17 cellular contexts compared by ENCODE assay signal in genomic region chr1:179166663-179167417, GRCh38.
DNase-seq lines count a peak whose midpoint lies in the region; ATAC-seq and TF ChIP-seq lines count a peak whose summit lies in the region.
"Had no signal": no experiment of that assay in that cellular context is flagged by ENCODE, and none has a peak within 500 bp of the region (broad histone marks: within the 10 kb centered on the region; RNA-seq: fewer than 3 reads in every experiment).

No MANE protein-coding gene starts in this region.

- peaks cover 2% of the 10 kb centered on the region for H3K36me3 Mint-ChIP-seq in stimulated activated memory B cell treated with anti-CD40 and anti-IgM and Interleukin-4, amounts not matched to agents 10 μg/mL and 1 μg/mL and 100 μg/mL, for 72 hours
- H3K36me3 Mint-ChIP-seq in Calu3 (ENCODE audit: insufficient read depth, unreplicated experiment) = no peaks in the 10 kb centered on the region

- H3K4me1 ChIP-seq in HEK293 (ENCODE audit: control insufficient read depth, insufficient read depth, low read length) (peaks cover 7% of the 10 kb centered on the region; the same call in 1 of the 2 replicates), endocrine pancreas (ENCODE audit: control insufficient read depth, insufficient read depth, low read length) (peaks cover 6% of the 10 kb centered on the region)
- H3K4me1 ChIP-seq: neural progenitor cell had no signal

- TF ChIP-seq CTCF in HEK293 (tag by site-specific recombination; IDR thresholded peaks at IDR 0.05) (no peak), Calu3 (IDR thresholded peaks at IDR 0.05; ENCODE audit: unreplicated experiment) (no peak)

- peaks cover 29% of the 10 kb centered on the region for H3K4me1 Mint-ChIP-seq in stimulated activated memory B cell treated with anti-CD40 and anti-IgM and Interleukin-4, amounts not matched to agents 10 μg/mL and 1 μg/mL and 100 μg/mL, for 72 hours
- H3K4me1 Mint-ChIP-seq in Calu3 (ENCODE audit: low read depth, unreplicated experiment) = peaks cover 61% of the 10 kb centered on the region
- H3K4me1 Mint-ChIP-seq: activated CD4-positive, alpha-beta T cell treated with anti-CD3 and anti-CD28 coated beads, Interleukin-2, amount 10 ng/mL, durations not matched to agents 24 days and 14 days; neural progenitor cell had no signal

- POLR2A ChIA-PET in HEK293 (lab: Yijun Ruan, JAX) = no interaction called here

- BruUV-seq in Calu3 (replicated peaks; lab: Mats Ljungman, UMichigan) = no TSS peak

- no peaks in the 10 kb centered on the region for H3K9me3 Mint-ChIP-seq in stimulated activated memory B cell treated with anti-CD40 and anti-IgM and Interleukin-4, amounts not matched to agents 10 μg/mL and 1 μg/mL and 100 μg/mL, for 72 hours
- no peaks in the 10 kb centered on the region for H3K9me3 Mint-ChIP-seq in Calu3 (ENCODE audit: low read depth, unreplicated experiment)
- H3K9me3 Mint-ChIP-seq: activated CD4-positive, alpha-beta T cell treated with anti-CD3 and anti-CD28 coated beads, Interleukin-2, amount 10 ng/mL, durations not matched to agents 24 days and 14 days; activated T-cell treated with anti-CD3 and anti-CD28 coated beads, Interleukin-2, amount 50 U/mL, for 72 hours; neural progenitor cell; T-helper 1 cell treated with Interleukin-12 subunit alpha and Interleukin-12 subunit beta and Interleukin-4 antibody, amounts not matched to agents 30 μg/mL and 1 μg/mL, for 36 hours had no signal

- H3K36me3 ChIP-seq in HEK293 (ENCODE audit: control insufficient read depth in 2 of 2, insufficient read depth in 1 of 2, low read length in 2 of 2) = no peaks in the 10 kb centered on the region
- H3K36me3 ChIP-seq in endocrine pancreas (ENCODE audit: control insufficient read depth, insufficient read depth, low read length) = no peaks in the 10 kb centered on the region
- H3K36me3 ChIP-seq: left lung, neural progenitor cell, tibial artery had no signal

- H3K27me3 Mint-ChIP-seq in stimulated activated memory B cell treated with anti-CD40 and anti-IgM and Interleukin-4, amounts not matched to agents 10 μg/mL and 1 μg/mL and 100 μg/mL, for 72 hours = no peaks in the 10 kb centered on the region
- no peaks in the 10 kb centered on the region for H3K27me3 Mint-ChIP-seq in Calu3 (ENCODE audit: unreplicated experiment)
- H3K27me3 Mint-ChIP-seq: activated CD4-positive, alpha-beta T cell treated with anti-CD3 and anti-CD28 coated beads, Interleukin-2, amount 10 ng/mL, durations not matched to agents 24 days and 14 days had no signal

- intact Hi-C loops in Calu3 (cut with micrococcal nuclease; ENCODE audit: unreplicated experiment) = no loop called here

- no peaks in the 10 kb centered on the region for H3K9me3 ChIP-seq in HEK293 (ENCODE audit: control insufficient read depth, insufficient read depth, low read depth, low read length)
- H3K9me3 ChIP-seq in endocrine pancreas (ENCODE audit: control insufficient read depth, low read length) = no peaks in the 10 kb centered on the region
- H3K9me3 ChIP-seq: left lung, tibial artery had no signal

- CTCF ChIA-PET in HEK293 (lab: Yijun Ruan, JAX) = interaction anchor here (0.6 to 1.2 kb wide), 5 partner anchors 8 to 203 kb away, joined by 3 to 4 read pairs (median 4); no protein-coding TSS in a partner anchor
- CTCF ChIA-PET in Calu3 (lab: Charles Lee) = interaction anchor here (0.7 to 1.4 kb wide), 4 partner anchors 8 to 57 kb away, joined by 3 to 7 read pairs (median 4); no protein-coding TSS in a partner anchor

- peak; percentile 43 for DNase-seq in NCI-H69 (lab: John Stamatoyannopoulos, UW)
- DNase-seq in NCI-H510A (lab: John Stamatoyannopoulos, UW) = no peak
- DNase-seq in Calu3 = no peak
- no peak for DNase-seq in SKM-1 treated with dmso at 0.1 percent for 144 hours (lab: John Stamatoyannopoulos, UW; ENCODE audit: unreplicated experiment)
- DNase-seq: activated CD4-positive, alpha-beta T cell treated with anti-CD3 and anti-CD28 coated beads, Interleukin-2, amount 10 ng/mL, durations not matched to agents 24 days and 14 days; activated T-cell treated with anti-CD3 and anti-CD28 coated beads, Interleukin-2, amount 50 U/mL, for 72 hours; anterior cingulate cortex; left lung; NCI-H187; tibial artery had no signal

- H3K27ac ChIP-seq in HEK293 (ENCODE audit: extremely low read depth, low read depth, low read length) = no peak overlapping the region
- H3K27ac ChIP-seq: KMS-11, left lung, neural progenitor cell, tibial artery had no signal

- H3K4me3 Mint-ChIP-seq in stimulated activated memory B cell treated with anti-CD40 and anti-IgM and Interleukin-4, amounts not matched to agents 10 μg/mL and 1 μg/mL and 100 μg/mL, for 72 hours = no peak overlapping the region
- no peak overlapping the region for H3K4me3 Mint-ChIP-seq in Calu3 (ENCODE audit: low read depth, unreplicated experiment)
- H3K4me3 Mint-ChIP-seq: activated CD4-positive, alpha-beta T cell treated with anti-CD3 and anti-CD28 coated beads, Interleukin-2, amount 10 ng/mL, durations not matched to agents 24 days and 14 days; activated T-cell treated with anti-CD3 and anti-CD28 coated beads, Interleukin-2, amount 50 U/mL, for 72 hours; neural progenitor cell; T-helper 1 cell treated with Interleukin-12 subunit alpha and Interleukin-12 subunit beta and Interleukin-4 antibody, amounts not matched to agents 30 μg/mL and 1 μg/mL, for 36 hours had no signal

- no peak for ATAC-seq in stimulated activated memory B cell treated with anti-CD40 and anti-IgM and Interleukin-4, amounts not matched to agents 10 μg/mL and 1 μg/mL and 100 μg/mL, for 72 hours
- no peak for ATAC-seq in GM21447 (IDR thresholded peaks at IDR 0.05; ENCODE audit: unreplicated experiment)
- ATAC-seq: activated T-cell treated with anti-CD3 and anti-CD28 coated beads, Interleukin-2, amount 50 U/mL, for 72 hours; left lung had no signal

- H3K9ac ChIP-seq in endocrine pancreas (ENCODE audit: control insufficient read depth, insufficient read depth, low read length) = no peak overlapping the region
- H3K9ac ChIP-seq: KMS-11, neural progenitor cell had no signal

- H3K27ac Mint-ChIP-seq in stimulated activated memory B cell treated with anti-CD40 and anti-IgM and Interleukin-4, amounts not matched to agents 10 μg/mL and 1 μg/mL and 100 μg/mL, for 72 hours = peak overlapping the region; percentile 44
- H3K27ac Mint-ChIP-seq in Calu3 (ENCODE audit: unreplicated experiment) = no peak overlapping the region
- H3K27ac Mint-ChIP-seq: activated CD4-positive, alpha-beta T cell treated with anti-CD3 and anti-CD28 coated beads, Interleukin-2, amount 10 ng/mL, durations not matched to agents 24 days and 14 days; activated T-cell treated with anti-CD3 and anti-CD28 coated beads, Interleukin-2, amount 50 U/mL, for 72 hours; neural progenitor cell; T-helper 1 cell treated with Interleukin-12 subunit alpha and Interleukin-12 subunit beta and Interleukin-4 antibody, amounts not matched to agents 30 μg/mL and 1 μg/mL, for 36 hours had no signal

- no peaks in the 10 kb centered on the region for H3K27me3 ChIP-seq in endocrine pancreas (ENCODE audit: control insufficient read depth, insufficient read depth, low read length)
- H3K27me3 ChIP-seq: left lung, neural progenitor cell, tibial artery had no signal

- H3K4me3 ChIP-seq in HEK293 (ENCODE audit: low read depth, low read length) (no peak overlapping the region), endocrine pancreas (ENCODE audit: control insufficient read depth, insufficient read depth, low read length) (peak overlapping the region; percentile 52)
- H3K4me3 ChIP-seq: left lung, neural progenitor cell, tibial artery had no signal

TF ChIP-seq in HEK293, 187 proteins besides CTCF, POLR2A, EP300 and RAD21 (continues in another document):
- TF ChIP-seq ZNF292 (tag by site-specific recombination; IDR thresholded peaks at IDR 0.05; ENCODE audit: borderline replicate concordance, low read depth) (no peak), ZNF391 (tag by site-specific recombination; IDR thresholded peaks at IDR 0.05; ENCODE audit: borderline replicate concordance, low read depth) (no peak), OVOL3 (tag by site-specific recombination; IDR thresholded peaks at IDR 0.05) (peak; percentile 36; the same call in 1 of the 2 replicates), BCL11A (tag by site-specific recombination; IDR thresholded peaks at IDR 0.05; ENCODE audit: low read depth) (peak; percentile 97), SP7 (tag by site-specific recombination; IDR thresholded peaks at IDR 0.05) (peak; percentile 88), SP3 (tag by site-specific recombination; IDR thresholded peaks at IDR 0.05) (no peak), ZBTB48 (tag by site-specific recombination; IDR thresholded peaks at IDR 0.05) (no peak), TSHZ1 (tag by site-specific recombination; IDR thresholded peaks at IDR 0.05; ENCODE audit: borderline replicate concordance) (peak; percentile 88; the same call in 1 of the 2 replicates), KLF8 (tag by site-specific recombination; IDR thresholded peaks at IDR 0.05) (peak; percentile 50)
